In the genomic region with DNA sequence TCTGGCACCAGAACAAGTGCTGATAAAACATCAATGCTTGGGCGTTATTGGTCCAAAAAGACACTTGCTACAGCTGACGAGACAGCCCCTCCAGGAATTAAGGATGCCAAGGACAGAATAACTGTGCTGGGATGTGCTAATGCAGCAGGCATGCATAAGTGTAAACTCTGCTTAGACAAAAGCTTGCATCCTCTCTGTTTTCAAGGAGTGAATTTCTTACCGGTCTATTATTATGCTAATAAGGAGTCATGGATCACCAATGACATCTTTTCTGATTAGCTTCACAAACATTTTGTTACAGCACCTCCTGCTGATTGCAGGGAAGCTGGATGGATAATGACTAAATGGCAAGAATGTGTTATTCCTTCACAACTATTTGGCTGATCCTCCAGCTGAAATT, we compare ENCODE assay signal across 23 cellular contexts.
"Had no signal": no experiment of that assay in that cellular context is flagged by ENCODE, and none has a peak within 500 bp of the region (broad histone marks: within the 10 kb centered on the region; RNA-seq: fewer than 3 reads in every experiment).

No MANE protein-coding gene starts in this region.

- H3K4me3 ChIP-seq: colonic mucosa, dorsolateral prefrontal cortex, esophagus squamous epithelium, gastroesophageal sphincter, heart left ventricle, ovary, prostate gland, upper lobe of left lung had no signal

- H3K27ac ChIP-seq: colonic mucosa, dorsolateral prefrontal cortex, esophagus squamous epithelium, gastroesophageal sphincter, heart left ventricle, neutrophil, ovary, prostate gland, upper lobe of left lung had no signal

- H3K27me3 ChIP-seq: colonic mucosa, dorsolateral prefrontal cortex, esophagus squamous epithelium, gastroesophageal sphincter, heart left ventricle, neutrophil, ovary, upper lobe of left lung had no signal

- H3K36me3 Mint-ChIP-seq: activated CD4-positive, alpha-beta memory T cell treated with anti-CD3 and anti-CD28 coated beads for 36 hours; natural killer cell treated with Interleukin-12 subunit alpha and Interleukin-12 subunit beta and Interleukin-15 and Interleukin-18, amount 100 ng/mL, for 72 hours had no signal

- DNase-seq: activated CD4-positive, alpha-beta memory T cell treated with anti-CD3 and anti-CD28 coated beads for 36 hours; activated CD4-positive, alpha-beta T cell treated with anti-CD3 and anti-CD28 coated beads for 4 hours; activated CD4-positive, CD25-positive, alpha-beta regulatory T cell; activated effector memory CD4-positive, alpha-beta T cell treated with Interleukin-2 at 50 U/mL for 16 hours; activated naive CD4-positive, alpha-beta T cell treated with anti-CD3 and anti-CD28 coated beads for 36 hours; activated T-cell treated with anti-CD3 and anti-CD28 coated beads, Interleukin-2, amount 50 U/mL, for 72 hours; amygdala; colonic mucosa; dorsolateral prefrontal cortex; esophagus squamous epithelium; heart left ventricle; islet precursor cell; left cardiac atrium; ovary; stimulated activated CD4-positive, alpha-beta T cell treated with anti-CD3 and anti-CD28 coated beads, Interleukin-4, amount 100 ng/mL, for 1 hour; stimulated activated naive CD4-positive, alpha-beta T cell treated with Interleukin-2 at 50 U/mL for 16 hours; T1000; upper lobe of left lung had no signal

- H3K27ac Mint-ChIP-seq: activated CD4-positive, alpha-beta memory T cell treated with anti-CD3 and anti-CD28 coated beads for 36 hours; activated naive CD4-positive, alpha-beta T cell treated with anti-CD3 and anti-CD28 coated beads for 36 hours; activated T-cell treated with anti-CD3 and anti-CD28 coated beads, Interleukin-2, amount 50 U/mL, for 72 hours; natural killer cell treated with Interleukin-12 subunit alpha and Interleukin-12 subunit beta and Interleukin-15 and Interleukin-18, amount 100 ng/mL, for 72 hours; T-helper 1 cell treated with Interleukin-12 subunit alpha and Interleukin-12 subunit beta and Interleukin-4 antibody, amounts not matched to agents 30 μg/mL and 1 μg/mL, for 36 hours had no signal

- H3K36me3 ChIP-seq: colonic mucosa, esophagus squamous epithelium, gastroesophageal sphincter, heart left ventricle, neutrophil, ovary, prostate gland, upper lobe of left lung had no signal

- H3K4me3 Mint-ChIP-seq: activated CD4-positive, alpha-beta memory T cell treated with anti-CD3 and anti-CD28 coated beads for 36 hours; activated naive CD4-positive, alpha-beta T cell treated with anti-CD3 and anti-CD28 coated beads for 36 hours; activated T-cell treated with anti-CD3 and anti-CD28 coated beads, Interleukin-2, amount 50 U/mL, for 72 hours; natural killer cell treated with Interleukin-12 subunit alpha and Interleukin-12 subunit beta and Interleukin-15 and Interleukin-18, amount 100 ng/mL, for 72 hours; T-helper 1 cell treated with Interleukin-12 subunit alpha and Interleukin-12 subunit beta and Interleukin-4 antibody, amounts not matched to agents 30 μg/mL and 1 μg/mL, for 36 hours had no signal

- H3K27me3 Mint-ChIP-seq: activated CD4-positive, alpha-beta memory T cell treated with anti-CD3 and anti-CD28 coated beads for 36 hours; natural killer cell treated with Interleukin-12 subunit alpha and Interleukin-12 subunit beta and Interleukin-15 and Interleukin-18, amount 100 ng/mL, for 72 hours had no signal

- H3K9me3 ChIP-seq: colonic mucosa, esophagus squamous epithelium, gastroesophageal sphincter, neutrophil, prostate gland, upper lobe of left lung had no signal

- H3K4me1 ChIP-seq: colonic mucosa, esophagus squamous epithelium, gastroesophageal sphincter, heart left ventricle, prostate gland, upper lobe of left lung had no signal

- H3K9me3 Mint-ChIP-seq: activated naive CD4-positive, alpha-beta T cell treated with anti-CD3 and anti-CD28 coated beads for 36 hours; T-helper 1 cell treated with Interleukin-12 subunit alpha and Interleukin-12 subunit beta and Interleukin-4 antibody, amounts not matched to agents 30 μg/mL and 1 μg/mL, for 36 hours had no signal
